ENCODE assay signal across 11 cellular contexts in genomic region chr20:50138479-50139393, GRCh38. TPM values are rescaled to one million over a fixed set of nuclear protein-coding genes. Genes with fewer than 3 reads are reported as not detected.
DNase-seq lines count a peak whose midpoint lies in the region; ATAC-seq and TF ChIP-seq lines count a peak whose summit lies in the region.
"Had no signal": no experiment of that assay in that cellular context is flagged by ENCODE, and none has a peak within 500 bp of the region (broad histone marks: within the 10 kb centered on the region; RNA-seq: fewer than 3 reads in every experiment).

No MANE protein-coding gene starts in this region.

- H2AFZ ChIP-seq in fibroblast of lung (ENCODE audit: low read length), result no peak overlapping the region

- H3K9me3 Mint-ChIP-seq in CD8-positive, alpha-beta T cell, result no peaks in the 10 kb centered on the region
- H3K9me3 Mint-ChIP-seq: immature natural killer cell had no signal

- in situ Hi-C loops in Panc1 (cut with HindIII; ENCODE audit: low pct_unique_long_range_greater_than_20kb, low sequenced_read_pairs), result no loop called here

- H3K9me3 ChIP-seq in Panc1 (ENCODE audit: control insufficient read depth, insufficient read depth, low read depth, low read length) (no peaks in the 10 kb centered on the region), fibroblast of lung (ENCODE audit: control insufficient read depth, insufficient read depth, low read depth, low read length) (no peaks in the 10 kb centered on the region)
- H3K9me3 ChIP-seq in CD8-positive, alpha-beta T cell (ENCODE audit: low read length), result no peaks in the 10 kb centered on the region

- peaks cover 64% of the 10 kb centered on the region for H3K79me2 ChIP-seq in fibroblast of lung (ENCODE audit: control insufficient read depth, insufficient read depth, low read length)

- H3K4me3 ChIP-seq in BJ (ENCODE audit: low read depth, low read length) (no peak overlapping the region), Panc1 (ENCODE audit: low read depth in 2 of 2, low read length in 2 of 2) (peak overlapping the region in 1 of 2 experiments; percentile 27; a peak in 2 of 4 replicates), fibroblast of lung (replicated peaks in 1 of 4; ENCODE audit: control extremely low read depth in 1 of 4, insufficient read depth in 1 of 4, low read depth in 3 of 4, low read length in 4 of 4) (no peak overlapping the region)
- no peak overlapping the region for H3K4me3 ChIP-seq in CD8-positive, alpha-beta T cell (ENCODE audit: low read depth, low read length)

- CTCF ChIA-PET in BJ (lab: Yijun Ruan, JAX), result interaction anchor here (0.6 to 2.1 kb wide), 7 partner anchors 10 to 277 kb away, joined by 3 to 7 read pairs (median 3); no protein-coding TSS in a partner anchor
- CTCF ChIA-PET in Panc1 (lab: Charles Lee), result interaction anchor here (0.6 to 1.6 kb wide), 4 partner anchors 18 to 30 kb away, joined by 3 to 7 read pairs (median 5); no protein-coding TSS in a partner anchor
- CTCF ChIA-PET in CD8-positive, alpha-beta T cell (lab: Charles Lee), result interaction anchor here (1.8 to 2.5 kb wide), 2 partner anchors 18 to 31 kb away, joined by 6 to 11 read pairs; no protein-coding TSS in a partner anchor

- peak overlapping the region; percentile 95 for H3K27ac ChIP-seq in Panc1 (ENCODE audit: low read length)
- H3K27ac ChIP-seq in fibroblast of lung (ENCODE audit: insufficient read depth, low read length), result peak overlapping the region; percentile 69
- H3K27ac ChIP-seq in CD8-positive, alpha-beta T cell (ENCODE audit: low read depth, low read length), result no peak overlapping the region

- H3K4me2 ChIP-seq in fibroblast of lung (ENCODE audit: extremely low read depth, insufficient read depth, low read length), result no peak overlapping the region

- H3K36me3 Mint-ChIP-seq in CD8-positive, alpha-beta T cell, result peaks cover 66% of the 10 kb centered on the region

- H3K36me3 ChIP-seq in BJ (ENCODE audit: control insufficient read depth, insufficient read depth, low read length) (peaks cover 33% of the 10 kb centered on the region), Panc1 (ENCODE audit: control insufficient read depth, insufficient read depth, low read length) (peaks cover 18% of the 10 kb centered on the region), fibroblast of lung (ENCODE audit: control insufficient read depth, insufficient read depth, low read length) (peaks cover 18% of the 10 kb centered on the region)
- H3K36me3 ChIP-seq in CD8-positive, alpha-beta T cell (ENCODE audit: insufficient read depth, low read length), result peaks cover 26% of the 10 kb centered on the region

- DNase-seq in BJ (ENCODE audit: low read depth), result no peak
- no peak for DNase-seq in Panc1 (ENCODE audit: low read depth, low spot score)
- DNase-seq in fibroblast of lung (ENCODE audit: low read depth in 2 of 2), result no peak
- DNase-seq in nucleus accumbens (lab: John Stamatoyannopoulos, UW), result peak in 54 of 56 donors; percentile 30 to 90 (median 78)
- no peak for DNase-seq in NCI-H446 (lab: John Stamatoyannopoulos, UW)
- DNase-seq in CD8-positive, alpha-beta T cell, result no peak
- DNase-seq: GOT3, immature natural killer cell, NCI-H2107 had no signal

- no peak overlapping the region for H3K4me3 Mint-ChIP-seq in CD8-positive, alpha-beta T cell
- H3K4me3 Mint-ChIP-seq: immature natural killer cell had no signal

- H3K27me3 Mint-ChIP-seq in CD8-positive, alpha-beta T cell (ENCODE audit: low read depth), result no peaks in the 10 kb centered on the region

- no TSS peak for BruUV-seq in Panc1 (replicated peaks; lab: Mats Ljungman, UMichigan)

- peak; percentile 81 for ATAC-seq in Panc1
- no peak for ATAC-seq in HG03280 (IDR thresholded peaks at IDR 0.05; ENCODE audit: unreplicated experiment)
- ATAC-seq in GM19324 (IDR thresholded peaks at IDR 0.05; ENCODE audit: low FRiP score, unreplicated experiment), result no peak
- ATAC-seq in CD8-positive, alpha-beta T cell, result no peak

- H3K27me3 ChIP-seq in BJ (ENCODE audit: control insufficient read depth, insufficient read depth, low read length) (no peaks in the 10 kb centered on the region), Panc1 (ENCODE audit: control insufficient read depth, insufficient read depth, low read length) (no peaks in the 10 kb centered on the region), fibroblast of lung (ENCODE audit: control insufficient read depth, insufficient read depth, low read length) (no peaks in the 10 kb centered on the region)
- no peaks in the 10 kb centered on the region for H3K27me3 ChIP-seq in CD8-positive, alpha-beta T cell (ENCODE audit: insufficient read depth, low read length)

- H3K27ac Mint-ChIP-seq in CD8-positive, alpha-beta T cell, result no peak overlapping the region

- peaks cover 19% of the 10 kb centered on the region for H3K4me1 Mint-ChIP-seq in CD8-positive, alpha-beta T cell (ENCODE audit: low read depth)

- intact Hi-C loops in Panc1 (cut with micrococcal nuclease; ENCODE audit: unreplicated experiment), result no loop called here
- intact Hi-C loops in CD8-positive, alpha-beta T cell (cut with DNase I, micrococcal nuclease), result no loop called here

- H3K4me1 ChIP-seq in Panc1 (ENCODE audit: control insufficient read depth, insufficient read depth, low read length) (peaks cover 77% of the 10 kb centered on the region), fibroblast of lung (ENCODE audit: control insufficient read depth, extremely low read depth, insufficient read depth, low read length) (peaks cover 30% of the 10 kb centered on the region)
- H3K4me1 ChIP-seq in CD8-positive, alpha-beta T cell (ENCODE audit: insufficient read depth, low read length), result no peaks in the 10 kb centered on the region

- TF ChIP-seq CTCF in BJ (IDR thresholded peaks at IDR 0.05; ENCODE audit: insufficient read depth, low read depth, low read length), result 0 out of 2 replicates have a peak, but pooled peaks have one; percentile 13
- no peak for TF ChIP-seq CTCF in Panc1 (IDR thresholded peaks at IDR 0.05)
- no peak for TF ChIP-seq CTCF in fibroblast of lung (conservative IDR thresholded peaks at IDR 0.05 in 1 of 2, IDR thresholded peaks at IDR 0.05 in 1 of 2; ENCODE audit: low read depth in 1 of 2, low read length in 2 of 2)
- TF ChIP-seq CTCF in CD8-positive, alpha-beta T cell (IDR thresholded peaks at IDR 0.05), result no peak

- no peaks in the 10 kb centered on the region for H4K20me1 ChIP-seq in fibroblast of lung (ENCODE audit: control insufficient read depth, extremely low read depth, insufficient read depth, low read length)

- H3K9ac ChIP-seq in fibroblast of lung (ENCODE audit: insufficient read depth, low read length), result peak overlapping the region; percentile 10

- POLR2A ChIA-PET in BJ (lab: Charles Lee), result no interaction called here
- POLR2A ChIA-PET in Panc1 (lab: Charles Lee), result interaction anchor here (0.7 to 1.1 kb wide), 3 partner anchors 15 to 27 kb away, joined by 3 to 4 read pairs (median 4); partner anchors contain the start of gene PEDS1
- POLR2A ChIA-PET in CD8-positive, alpha-beta T cell (lab: Charles Lee), result interaction anchor here (0.9 to 1.3 kb wide), 2 partner anchors 8 to 46 kb away, joined by 3 read pairs; no protein-coding TSS in a partner anchor

RNA-seq across cellular contexts. Expression of gene PEDS1, which starts 14.8 kb away (rescaled TPM):
- polyA plus RNA-seq in BJ (2011; rRNA removed), result 26.1 and 52.3 TPM in 2 replicates
- polyA minus RNA-seq in BJ (2011; rRNA and poly(A)+ RNA removed), result 54.5 and 98.1 TPM in 2 replicates
- 88.9 TPM for total RNA-seq in Panc1 (2021; ENCODE audit: unreplicated experiment)
- polyA plus RNA-seq in Panc1 (2012; ENCODE audit: insufficient read length), result 209 TPM
- 7.2 and 8.3 TPM in 2 replicates for total RNA-seq in fibroblast of lung
- 41.1 and 56.9 TPM in 2 replicates for polyA plus RNA-seq in fibroblast of lung
- polyA plus RNA-seq in fibroblast of lung (2012), result 33.2 and 52.3 TPM in 2 replicates
- 107 and 139 TPM in 2 replicates for polyA minus RNA-seq in fibroblast of lung (ENCODE audit: low replicate concordance)
- 10 to 100 TPM; 19.0 to 20.8 TPM for total RNA-seq in CD8-positive, alpha-beta T cell

RNA-seq across cellular contexts. Expression of gene UBE2V1, which starts 25.8 kb away (rescaled TPM):
- polyA plus RNA-seq in BJ (2011; rRNA removed) (101 and 138 TPM in 2 replicates), fibroblast of lung (193 and 217 TPM in 2 replicates)
- polyA minus RNA-seq in BJ (2011; rRNA and poly(A)+ RNA removed), result 48.3 and 62.0 TPM in 2 replicates
- total RNA-seq in Panc1 (2021; ENCODE audit: unreplicated experiment) (115 TPM), fibroblast of lung (31.7 and 33.4 TPM in 2 replicates)
- polyA plus RNA-seq in Panc1 (2012; ENCODE audit: insufficient read length), result 54.8 TPM
- polyA plus RNA-seq in fibroblast of lung (2012), result 148 and 150 TPM in 2 replicates
- 51.1 and 51.5 TPM in 2 replicates for polyA minus RNA-seq in fibroblast of lung (ENCODE audit: low replicate concordance)
- total RNA-seq in CD8-positive, alpha-beta T cell, result 100 to 1,000 TPM; 108 to 112 TPM

RNA-seq across cellular contexts. Expression of gene CEBPB, which starts 51.9 kb away (rescaled TPM):
- polyA plus RNA-seq in BJ (2011; rRNA removed) (23.3 and 24.6 TPM in 2 replicates), fibroblast of lung (15.6 and 21.0 TPM in 2 replicates)
- polyA minus RNA-seq in BJ (2011; rRNA and poly(A)+ RNA removed), result 7.7 and 10.9 TPM in 2 replicates
- total RNA-seq in Panc1 (2021; ENCODE audit: unreplicated experiment) (52.1 TPM), fibroblast of lung (87.1 and 106 TPM in 2 replicates)
- 80.9 TPM for polyA plus RNA-seq in Panc1 (2012; ENCODE audit: insufficient read length)
- polyA plus RNA-seq in fibroblast of lung (2012), result 41.0 and 47.6 TPM in 2 replicates
- 3.7 and 7.4 TPM in 2 replicates for polyA minus RNA-seq in fibroblast of lung (ENCODE audit: low replicate concordance)
- 10 to 100 TPM; 37.2 to 37.6 TPM for total RNA-seq in CD8-positive, alpha-beta T cell

Comparison
In these comparisons a context has a peak if more than half of its experiments do, and no peak if none do; other contexts are left out.
1. DNase-seq: peak in nucleus accumbens (54 of 56); none in BJ (single experiment), Panc1 (single experiment), fibroblast of lung (0 of 2), NCI-H446 (0 of 2) and CD8-positive, alpha-beta T cell (0 of 7).